In genomic region chrX:40736170-40736505, GRCh38 we compare ENCODE assay signal across 8 cellular contexts. TPM values are rescaled to one million over a fixed set of nuclear protein-coding genes. Genes with fewer than 3 reads are reported as not detected.
DNase-seq lines count a peak whose midpoint lies in the region; ATAC-seq lines count a peak whose summit lies in the region.

No MANE protein-coding gene starts in this region.

- intact Hi-C loops in activated naive CD4-positive, alpha-beta T cell treated with anti-CD3 and anti-CD28 coated beads for 36 hours (cut with micrococcal nuclease): loop anchor here (2.0 to 10.0 kb wide), 3 partner anchors 155 to 561 kb away; partner anchors contain the start of gene ATP6AP2

- no peak for ATAC-seq in activated naive CD4-positive, alpha-beta T cell treated with anti-CD3 and anti-CD28 coated beads, Interleukin-2, amount 50 U/mL, for 72 hours
- ATAC-seq in stimulated activated naive CD8-positive, alpha-beta T cell treated with anti-CD3 and anti-CD28 coated beads, Interleukin-15, Interleukin-2, amounts not matched to agents 100 U/mL and 50 U/mL, for 24 hours: peak; percentile 5
- ATAC-seq in GM19467 (IDR thresholded peaks at IDR 0.05; ENCODE audit: unreplicated experiment) (no peak), GM18498 (IDR thresholded peaks at IDR 0.05; ENCODE audit: unreplicated experiment) (no peak)

- H3K27me3 Mint-ChIP-seq in activated naive CD4-positive, alpha-beta T cell treated with anti-CD3 and anti-CD28 coated beads for 36 hours (ENCODE audit: low read depth): no peaks in the 10 kb centered on the region

- H3K4me3 Mint-ChIP-seq in activated naive CD4-positive, alpha-beta T cell treated with anti-CD3 and anti-CD28 coated beads for 36 hours: peak overlapping the region; percentile 85

- DNase-seq in activated naive CD4-positive, alpha-beta T cell treated with anti-CD3 and anti-CD28 coated beads for 36 hours: no peak
- no peak for DNase-seq in activated naive CD4-positive, alpha-beta T cell (lab: John Stamatoyannopoulos, UW)
- DNase-seq in activated naive CD4-positive, alpha-beta T cell treated with anti-CD3 and anti-CD28 coated beads, Interleukin-2, amount 50 U/mL, for 72 hours (ENCODE audit: low spot score in 2 of 2): no peak
- no peak for DNase-seq in stimulated activated naive CD8-positive, alpha-beta T cell treated with anti-CD3 and anti-CD28 coated beads, Interleukin-15, Interleukin-2, amounts not matched to agents 100 U/mL and 50 U/mL, for 24 hours
- DNase-seq in GDM1 (lab: John Stamatoyannopoulos, UW): no peak

- peaks cover 5% of the 10 kb centered on the region for H3K36me3 Mint-ChIP-seq in activated naive CD4-positive, alpha-beta T cell treated with anti-CD3 and anti-CD28 coated beads for 36 hours (ENCODE audit: low read depth)
- no peaks in the 10 kb centered on the region for H3K36me3 Mint-ChIP-seq in activated naive CD4-positive, alpha-beta T cell treated with anti-CD3 and anti-CD28 coated beads, Interleukin-2, amount 50 U/mL, for 72 hours

- CTCF ChIA-PET in activated naive CD4-positive, alpha-beta T cell treated with anti-CD3 and anti-CD28 coated beads for 36 hours (lab: Charles Lee): interaction anchor here (0.7 kb wide), 1 partner anchor 10 kb away, joined by 3 read pairs; no protein-coding TSS in a partner anchor

- no peaks in the 10 kb centered on the region for H3K9me3 Mint-ChIP-seq in activated naive CD4-positive, alpha-beta T cell treated with anti-CD3 and anti-CD28 coated beads for 36 hours
- H3K9me3 Mint-ChIP-seq in activated naive CD4-positive, alpha-beta T cell treated with anti-CD3 and anti-CD28 coated beads, Interleukin-2, amount 50 U/mL, for 72 hours: no peaks in the 10 kb centered on the region

- H3K4me1 Mint-ChIP-seq in activated naive CD4-positive, alpha-beta T cell treated with anti-CD3 and anti-CD28 coated beads for 36 hours (ENCODE audit: low read depth): peaks cover 39% of the 10 kb centered on the region

- peak overlapping the region; percentile 41 for H3K4me3 ChIP-seq in iPS-11a (ENCODE audit: low read depth, low read length)

- H3K27ac Mint-ChIP-seq in activated naive CD4-positive, alpha-beta T cell treated with anti-CD3 and anti-CD28 coated beads for 36 hours: peak overlapping the region; percentile 97
- peak overlapping the region; percentile 96 to 97 for H3K27ac Mint-ChIP-seq in activated naive CD4-positive, alpha-beta T cell treated with anti-CD3 and anti-CD28 coated beads, Interleukin-2, amount 50 U/mL, for 72 hours

RNA-seq across cellular contexts. Expression of gene MED14, which starts 0.8 kb away (rescaled TPM):
- 10 to 100 TPM; 47.3 to 50.8 TPM for total RNA-seq in activated naive CD4-positive, alpha-beta T cell treated with anti-CD3 and anti-CD28 coated beads for 36 hours
- 10 to 100 TPM; 57.0 to 71.3 TPM for total RNA-seq in activated naive CD4-positive, alpha-beta T cell treated with anti-CD3 and anti-CD28 coated beads, Interleukin-2, amount 50 U/mL, for 72 hours
